In the genomic region with DNA sequence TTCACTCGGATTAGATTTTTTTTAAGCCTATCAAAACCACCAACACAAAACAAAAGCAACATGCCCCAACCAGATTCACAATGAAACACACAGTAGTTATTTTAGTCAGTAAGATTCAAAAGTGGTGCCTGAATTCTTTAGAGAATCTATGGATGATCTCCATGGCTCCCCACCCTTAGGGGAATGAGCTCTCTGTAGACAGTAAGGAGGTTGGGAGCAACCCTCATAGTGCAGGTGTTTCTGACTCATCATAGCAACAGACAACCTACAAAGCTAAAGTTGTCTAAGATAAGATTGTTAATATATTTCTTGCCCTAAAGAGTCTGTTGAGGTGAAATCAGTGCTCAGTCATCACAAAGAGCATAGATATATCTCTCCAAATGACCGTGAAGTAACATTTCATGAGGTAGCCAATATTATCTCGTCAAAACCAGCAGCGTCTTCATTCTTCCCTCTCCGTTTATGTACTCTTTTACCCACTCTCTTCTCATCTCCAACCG, we compare ENCODE assay signal across 21 cellular contexts.
DNase-seq lines count a peak whose midpoint lies in the region; ATAC-seq, FAIRE-seq and TF ChIP-seq lines count a peak whose summit lies in the region.
"Had no signal": no experiment of that assay in that cellular context is flagged by ENCODE, and none has a peak within 500 bp of the region (broad histone marks: within the 10 kb centered on the region; RNA-seq: fewer than 3 reads in every experiment).

No MANE protein-coding gene starts in this region.

- H3K9ac ChIP-seq in mammary epithelial cell (ENCODE audit: insufficient read depth, low read length) (no peak overlapping the region), astrocyte (ENCODE audit: low read length) (no peak overlapping the region), neural progenitor cell (no peak overlapping the region)
- H3K9ac ChIP-seq: BLaER1 had no signal

- CTCF ChIA-PET in mammary epithelial cell (lab: Charles Lee; ENCODE audit: low non-redundant PET) = no interaction called here

- peak; percentile 19 for DNase-seq in mammary epithelial cell
- no peak for DNase-seq in breast epithelium (ENCODE audit: low spot score in 2 of 2)
- DNase-seq in astrocyte (ENCODE audit: low read depth) = no peak
- no peak for DNase-seq in neural progenitor cell (ENCODE audit: low spot score)
- no peak for DNase-seq in amniotic stem cell (lab: John Stamatoyannopoulos, UW)
- DNase-seq in GOT3 (lab: John Stamatoyannopoulos, UW) = no peak
- DNase-seq: CD4-positive, alpha-beta memory T cell; DMS 273 treated with DMSO at 0.1 percent for 48 hours; DMS53; H9 had no signal

- dilution Hi-C loops in mammary epithelial cell (cut with HindIII; ENCODE audit: low sequenced_read_pairs) = no loop called here

- no peaks in the 10 kb centered on the region for H3K9me3 ChIP-seq in mammary epithelial cell (replicated peaks; ENCODE audit: insufficient read depth, low read length)
- no peaks in the 10 kb centered on the region for H3K9me3 ChIP-seq in breast epithelium
- no peaks in the 10 kb centered on the region for H3K9me3 ChIP-seq in astrocyte (ENCODE audit: insufficient read depth, low read depth, low read length)
- H3K9me3 ChIP-seq in neural progenitor cell (ENCODE audit: low read depth) = no peaks in the 10 kb centered on the region
- H3K9me3 ChIP-seq: BLaER1 had no signal

- TF ChIP-seq POLR2A in breast epithelium (IDR thresholded peaks at IDR 0.05) = no peak

- no peaks in the 10 kb centered on the region for H3K27me3 ChIP-seq in mammary epithelial cell (ENCODE audit: insufficient read depth, low read length)
- no peaks in the 10 kb centered on the region for H3K27me3 ChIP-seq in breast epithelium
- H3K27me3 ChIP-seq in astrocyte (ENCODE audit: insufficient read depth, low read length) = no peaks in the 10 kb centered on the region
- H3K27me3 ChIP-seq in neural progenitor cell = no peaks in the 10 kb centered on the region
- H3K27me3 ChIP-seq: BLaER1 had no signal

- H4K20me1 ChIP-seq in mammary epithelial cell (ENCODE audit: insufficient read depth, low read length) (no peaks in the 10 kb centered on the region), astrocyte (ENCODE audit: insufficient read depth, low read length) (no peaks in the 10 kb centered on the region), neural progenitor cell (ENCODE audit: low read depth) (no peaks in the 10 kb centered on the region)
- H4K20me1 ChIP-seq: BLaER1 had no signal

- BruUV-seq in mammary epithelial cell (replicated peaks; lab: Mats Ljungman, UMichigan) = no TSS peak

- no peak overlapping the region for H3K4me3 Mint-ChIP-seq in astrocyte (ENCODE audit: unreplicated experiment)
- H3K4me3 Mint-ChIP-seq in neural progenitor cell = no peak overlapping the region
- H3K4me3 Mint-ChIP-seq: CD14-positive monocyte; CD4-positive, alpha-beta memory T cell; GM23338; H9 had no signal

- H3K4me3 ChIP-seq in mammary epithelial cell (replicated peaks in 1 of 3; ENCODE audit: insufficient read depth in 1 of 3, low read depth in 2 of 3, low read length in 3 of 3) (no peak overlapping the region), breast epithelium (no peak overlapping the region), astrocyte (ENCODE audit: insufficient read depth, low read depth, low read length) (no peak overlapping the region), neural progenitor cell (no peak overlapping the region)
- H3K4me3 ChIP-seq: BLaER1, GM23338, K562 had no signal

- no peak overlapping the region for H2AFZ ChIP-seq in mammary epithelial cell (ENCODE audit: low read depth, low read length)
- no peak overlapping the region for H2AFZ ChIP-seq in astrocyte (ENCODE audit: low read depth, low read length)
- H2AFZ ChIP-seq in neural progenitor cell (replicated peaks) = peak overlapping the region; percentile 34
- H2AFZ ChIP-seq: GM23338 had no signal

- FAIRE-seq in astrocyte (lab: Jason Lieb, UNC) = no peak
- FAIRE-seq: G401.6, GM12891, GM19239, K562 had no signal

- no peaks in the 10 kb centered on the region for H3F3A ChIP-seq in neural progenitor cell (ENCODE audit: low read depth)

- H3K9me3 Mint-ChIP-seq in astrocyte (ENCODE audit: unreplicated experiment) = no peaks in the 10 kb centered on the region
- H3K9me3 Mint-ChIP-seq in neural progenitor cell = peaks cover 2% of the 10 kb centered on the region
- H3K9me3 Mint-ChIP-seq: CD4-positive, alpha-beta memory T cell; GM23338; H9 had no signal

- H3K27ac ChIP-seq in mammary epithelial cell (ENCODE audit: insufficient read depth, low read depth, low read length) = no peak overlapping the region
- no peak overlapping the region for H3K27ac ChIP-seq in breast epithelium
- H3K27ac ChIP-seq in astrocyte (ENCODE audit: low read depth, low read length) = no peak overlapping the region
- H3K27ac ChIP-seq in neural progenitor cell = no peak overlapping the region
- H3K27ac ChIP-seq: 22Rv1, BLaER1, HL-60 had no signal

- H3K36me3 Mint-ChIP-seq in astrocyte (ENCODE audit: low read depth, unreplicated experiment) = no peaks in the 10 kb centered on the region
- no peaks in the 10 kb centered on the region for H3K36me3 Mint-ChIP-seq in neural progenitor cell
- H3K36me3 Mint-ChIP-seq: CD14-positive monocyte; CD4-positive, alpha-beta memory T cell had no signal

- H3K27me3 Mint-ChIP-seq in astrocyte (ENCODE audit: low read depth, unreplicated experiment) (no peaks in the 10 kb centered on the region), neural progenitor cell (ENCODE audit: insufficient read depth, low read depth) (peaks cover 2% of the 10 kb centered on the region)

- H3K79me2 ChIP-seq in mammary epithelial cell (ENCODE audit: insufficient read depth, low read length) (no peaks in the 10 kb centered on the region), astrocyte (ENCODE audit: insufficient read depth, low read length) (no peaks in the 10 kb centered on the region), neural progenitor cell (ENCODE audit: low read depth) (no peaks in the 10 kb centered on the region)

- peak overlapping the region; percentile 59 for H3K27ac Mint-ChIP-seq in astrocyte (ENCODE audit: unreplicated experiment)
- H3K27ac Mint-ChIP-seq in neural progenitor cell = no peak overlapping the region
- H3K27ac Mint-ChIP-seq: CD14-positive monocyte; CD4-positive, alpha-beta memory T cell; GM23338; H9 had no signal

- H3K36me3 ChIP-seq in mammary epithelial cell (ENCODE audit: insufficient read depth, low read length) (no peaks in the 10 kb centered on the region), breast epithelium (no peaks in the 10 kb centered on the region), astrocyte (ENCODE audit: insufficient read depth, low read length) (no peaks in the 10 kb centered on the region), neural progenitor cell (no peaks in the 10 kb centered on the region)
- H3K36me3 ChIP-seq: BLaER1 had no signal

- ATAC-seq in HG02938 (IDR thresholded peaks at IDR 0.05; ENCODE audit: unreplicated experiment) (no peak), HG03135 (IDR thresholded peaks at IDR 0.05; ENCODE audit: unreplicated experiment) (no peak)
- ATAC-seq: GM23338, K562 had no signal

- H3K4me1 Mint-ChIP-seq in astrocyte (ENCODE audit: low read depth, unreplicated experiment) = peaks cover 7% of the 10 kb centered on the region
- H3K4me1 Mint-ChIP-seq in neural progenitor cell = no peaks in the 10 kb centered on the region
- H3K4me1 Mint-ChIP-seq: CD14-positive monocyte; CD4-positive, alpha-beta memory T cell; GM23338; H9 had no signal

- intact Hi-C loops in mammary epithelial cell (cut with micrococcal nuclease) (no loop called here), breast epithelium (cut with DNase I; ENCODE audit: low total_unique reads) (no loop called here)

- H3K4me1 ChIP-seq in mammary epithelial cell (ENCODE audit: insufficient read depth, low read length) (no peaks in the 10 kb centered on the region), breast epithelium (no peaks in the 10 kb centered on the region), astrocyte (ENCODE audit: insufficient read depth, low read length) (no peaks in the 10 kb centered on the region), neural progenitor cell (no peaks in the 10 kb centered on the region)
- H3K4me1 ChIP-seq: BLaER1 had no signal

- 78% methylated on average over 6 of the region's 6 CpGs for WGBS in mammary epithelial cell (ENCODE audit: low coverage, missing lambda C conversion rate)

- in situ Hi-C loops in mammary epithelial cell (cut with MboI; ENCODE audit: low sequenced_read_pairs in 2 of 2) = no loop called here

- TF ChIP-seq CTCF in mammary epithelial cell (conservative IDR thresholded peaks at IDR 0.05 in 1 of 2, IDR thresholded peaks at IDR 0.05 in 1 of 2; ENCODE audit: extremely low read depth in 1 of 2, insufficient read depth in 1 of 2, low read depth in 1 of 2, low read length in 2 of 2) = no peak
- TF ChIP-seq CTCF in breast epithelium (IDR thresholded peaks at IDR 0.05) = no peak
- TF ChIP-seq CTCF in astrocyte (IDR thresholded peaks at IDR 0.05; ENCODE audit: insufficient read depth, low read depth, low read length) = no peak
- no peak for TF ChIP-seq CTCF in neural progenitor cell (IDR thresholded peaks at IDR 0.05)

- H3K4me2 ChIP-seq in mammary epithelial cell (ENCODE audit: insufficient read depth, low read depth, low read length) (no peak overlapping the region), astrocyte (ENCODE audit: low read length) (no peak overlapping the region), neural progenitor cell (no peak overlapping the region)
- H3K4me2 ChIP-seq: BLaER1, GM23338 had no signal
